ENCODE assay signal across 9 cellular contexts in genomic region chr22:27032121-27032761, GRCh38.
DNase-seq lines count a peak whose midpoint lies in the region; ATAC-seq, FAIRE-seq and TF ChIP-seq lines count a peak whose summit lies in the region.
"Had no signal": no experiment of that assay in that cellular context is flagged by ENCODE, and none has a peak within 500 bp of the region (broad histone marks: within the 10 kb centered on the region; RNA-seq: fewer than 3 reads in every experiment).

No MANE protein-coding gene starts in this region.

- H3K9ac ChIP-seq in astrocyte (ENCODE audit: low read length) = no peak overlapping the region

- H3K4me1 Mint-ChIP-seq in astrocyte (ENCODE audit: low read depth, unreplicated experiment) = no peaks in the 10 kb centered on the region

- no peaks in the 10 kb centered on the region for H3K36me3 Mint-ChIP-seq in astrocyte (ENCODE audit: low read depth, unreplicated experiment)

- H3K36me3 ChIP-seq in astrocyte (ENCODE audit: insufficient read depth, low read length) = no peaks in the 10 kb centered on the region
- no peaks in the 10 kb centered on the region for H3K36me3 ChIP-seq in testis (ENCODE audit: low read depth, missing control alignments)

- no peaks in the 10 kb centered on the region for H4K20me1 ChIP-seq in astrocyte (ENCODE audit: insufficient read depth, low read length)

- H3K4me3 ChIP-seq in astrocyte (ENCODE audit: insufficient read depth, low read depth, low read length) (no peak overlapping the region), testis (no peak overlapping the region)
- H3K4me3 ChIP-seq: A549 had no signal

- H2AFZ ChIP-seq in astrocyte (ENCODE audit: low read depth, low read length) = peak overlapping the region; percentile 58

- no peaks in the 10 kb centered on the region for H3K79me2 ChIP-seq in astrocyte (ENCODE audit: insufficient read depth, low read length)

- H3K4me3 Mint-ChIP-seq in astrocyte (ENCODE audit: unreplicated experiment) = no peak overlapping the region

- no peak for FAIRE-seq in astrocyte (lab: Jason Lieb, UNC)
- FAIRE-seq: A549 had no signal

- H3K4me2 ChIP-seq in astrocyte (ENCODE audit: low read length) = peak overlapping the region; percentile 68
- H3K4me2 ChIP-seq: A549 had no signal

- H3K9me3 Mint-ChIP-seq in astrocyte (ENCODE audit: unreplicated experiment) = peaks cover under 1% of the 10 kb centered on the region

- WGBS in testis, 2 donors = 49 to 57% methylated on average over 2 to 27 of the region's 28 CpGs

- TF ChIP-seq CTCF in astrocyte (IDR thresholded peaks at IDR 0.05; ENCODE audit: insufficient read depth, low read depth, low read length) (peak; percentile 15), testis (IDR thresholded peaks at IDR 0.05) (no peak), GM10266 (IDR thresholded peaks at IDR 0.05; ENCODE audit: control insufficient read depth, insufficient read depth, low read depth, missing control alignments) (no peak)

- H3K27me3 Mint-ChIP-seq in astrocyte (ENCODE audit: low read depth, unreplicated experiment) = peaks cover 13% of the 10 kb centered on the region

- no peak overlapping the region for H3K27ac Mint-ChIP-seq in astrocyte (ENCODE audit: unreplicated experiment)

- H3K4me1 ChIP-seq in astrocyte (ENCODE audit: insufficient read depth, low read length) = peaks cover 8% of the 10 kb centered on the region
- H3K4me1 ChIP-seq in testis = peaks cover 13% of the 10 kb centered on the region
- H3K4me1 ChIP-seq: A549 had no signal

- no peak for TF ChIP-seq POLR2A in testis (IDR thresholded peaks at IDR 0.05)

- DNase-seq in NCI-H146 treated with DMSO at 0.1 percent for 48 hours (lab: John Stamatoyannopoulos, UW; ENCODE audit: unreplicated experiment) = peak; percentile 1
- DNase-seq in NCI-H146 (lab: John Stamatoyannopoulos, UW) = no peak
- DNase-seq in astrocyte (ENCODE audit: low read depth) = peak; percentile 10
- DNase-seq in iPS DF 19.7 (ENCODE audit: low read depth, low spot score) = peak; percentile 57
- DNase-seq in testis = peak; percentile 37
- no peak for DNase-seq in activated CD8-positive, alpha-beta memory T cell treated with anti-CD3 and anti-CD28 coated beads, Interleukin-2, amount 50 U/mL, for 4 hours
- DNase-seq in GM10266 (ENCODE audit: extremely low spot score) = no peak

- H3K27ac ChIP-seq in astrocyte (ENCODE audit: low read depth, low read length) (no peak overlapping the region), testis (no peak overlapping the region)

- intact Hi-C loops in testis (cut with DNase I; ENCODE audit: low total_unique reads) = no loop called here

- ATAC-seq in GM21423 (IDR thresholded peaks at IDR 0.05; ENCODE audit: unreplicated experiment) = no peak

- H3K27me3 ChIP-seq in astrocyte (ENCODE audit: insufficient read depth, low read length) = peaks cover 7% of the 10 kb centered on the region
- no peaks in the 10 kb centered on the region for H3K27me3 ChIP-seq in testis

- H3K9me3 ChIP-seq in astrocyte (ENCODE audit: insufficient read depth, low read depth, low read length) (no peaks in the 10 kb centered on the region), testis (no peaks in the 10 kb centered on the region)

Comparison
In these comparisons a context has a peak if more than half of its experiments do, and no peak if none do; other contexts are left out.
1. DNase-seq: peak in NCI-H146 treated with DMSO at 0.1 percent for 48 hours (single experiment), astrocyte (single experiment), iPS DF 19.7 (single experiment) and testis (single experiment); none in NCI-H146 (single experiment), activated CD8-positive, alpha-beta memory T cell treated with anti-CD3 and anti-CD28 coated beads, Interleukin-2, amount 50 U/mL, for 4 hours (single experiment) and GM10266 (single experiment).